ENCODE assay signal across 23 cellular contexts in the genomic region with DNA sequence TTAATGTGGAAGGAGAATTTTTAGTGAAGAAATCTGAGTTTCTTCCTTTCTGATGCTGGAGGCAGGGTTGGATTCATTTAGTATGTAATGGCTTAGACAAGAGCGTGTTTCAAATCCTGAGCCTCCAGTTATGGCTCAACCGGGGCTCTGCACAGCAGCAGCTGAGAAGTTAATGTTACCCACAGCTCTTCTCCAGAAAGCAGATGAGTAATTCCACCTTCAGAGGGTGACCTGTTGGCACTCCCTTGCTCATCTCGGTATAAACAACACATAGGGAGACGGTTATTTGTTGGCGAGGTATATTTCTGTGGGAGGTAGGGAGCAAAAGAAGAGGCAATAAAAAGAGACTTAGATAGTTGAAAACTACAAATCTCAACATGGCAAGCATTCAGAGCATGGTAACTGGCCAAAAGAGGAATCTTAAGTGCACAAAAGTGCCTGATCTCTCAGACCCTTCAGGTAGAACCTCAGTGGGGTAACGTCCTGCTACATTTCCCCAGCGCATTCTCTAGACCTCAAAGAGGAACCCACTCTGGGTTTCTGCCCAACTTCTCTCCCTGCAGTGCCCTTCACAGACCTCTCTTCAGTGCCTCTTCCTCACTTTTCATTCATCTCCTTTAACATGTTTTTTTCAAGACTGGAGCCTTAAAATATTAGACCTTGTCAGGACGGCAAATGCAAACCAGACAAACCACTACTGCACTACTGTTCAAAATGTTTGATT.
DNase-seq lines count a peak whose midpoint lies in the region; ATAC-seq and TF ChIP-seq lines count a peak whose summit lies in the region.
"Had no signal": no experiment of that assay in that cellular context is flagged by ENCODE, and none has a peak within 500 bp of the region (broad histone marks: within the 10 kb centered on the region; RNA-seq: fewer than 3 reads in every experiment).

No MANE protein-coding gene starts in this region.

- H3K9me3 ChIP-seq in DOHH2 (ENCODE audit: control insufficient read depth, insufficient read depth, low read length): no peaks in the 10 kb centered on the region
- no peaks in the 10 kb centered on the region for H3K9me3 ChIP-seq in transverse colon
- H3K9me3 ChIP-seq in right cardiac atrium (ENCODE audit: control insufficient read depth, low read length): no peaks in the 10 kb centered on the region
- H3K9me3 ChIP-seq: ascending aorta, spleen had no signal

- peaks cover 11% of the 10 kb centered on the region for H3K27me3 ChIP-seq in DOHH2 (ENCODE audit: control insufficient read depth, low read length)
- H3K27me3 ChIP-seq in transverse colon: no peaks in the 10 kb centered on the region
- no peaks in the 10 kb centered on the region for H3K27me3 ChIP-seq in right cardiac atrium (ENCODE audit: control insufficient read depth, insufficient read depth)
- H3K27me3 ChIP-seq: ascending aorta, spleen had no signal

- H3K27ac ChIP-seq in DOHH2 (ENCODE audit: low read depth, low read length): no peak overlapping the region
- no peak overlapping the region for H3K27ac ChIP-seq in transverse colon
- no peak overlapping the region for H3K27ac ChIP-seq in right cardiac atrium (ENCODE audit: low read length)
- H3K27ac ChIP-seq: ascending aorta, SK-N-MC, spleen had no signal

- no peak for TF ChIP-seq EP300 in transverse colon (IDR thresholded peaks at IDR 0.05; ENCODE audit: low read depth)

- TF ChIP-seq CTCF in DOHH2 (IDR thresholded peaks at IDR 0.05; ENCODE audit: low read depth, low read length, poor library complexity, severe bottlenecking): no peak
- TF ChIP-seq CTCF in transverse colon (IDR thresholded peaks at IDR 0.05): no peak

- H3K79me2 ChIP-seq in DOHH2 (ENCODE audit: control insufficient read depth, low read length): no peaks in the 10 kb centered on the region

- no peak for TF ChIP-seq POLR2A in transverse colon (IDR thresholded peaks at IDR 0.05)

- H3K9me2 ChIP-seq in DOHH2 (replicated peaks; ENCODE audit: control insufficient read depth, low read length): no peaks in the 10 kb centered on the region

- H3K4me2 ChIP-seq in DOHH2 (ENCODE audit: low read length): peak overlapping the region; percentile 0; the same call in 1 of the 2 replicates
- H3K4me2 ChIP-seq: GM23338 had no signal

- H3F3A ChIP-seq in DOHH2 (ENCODE audit: control insufficient read depth, insufficient read depth): no peaks in the 10 kb centered on the region

- H4K20me1 ChIP-seq in DOHH2 (ENCODE audit: control insufficient read depth, insufficient read depth, low read depth, low read length): no peaks in the 10 kb centered on the region

- H3K4me3 ChIP-seq in DOHH2 (ENCODE audit: low read length): no peak overlapping the region
- H3K4me3 ChIP-seq in transverse colon: no peak overlapping the region
- H3K4me3 ChIP-seq in right cardiac atrium (ENCODE audit: low read length): no peak overlapping the region
- H3K4me3 ChIP-seq: ascending aorta, GM23338, lung, SK-N-MC, spleen had no signal

- intact Hi-C loops in transverse colon (cut with DNase I; ENCODE audit: low total_unique reads): no loop called here
- intact Hi-C loops in right cardiac atrium (cut with DNase I): no loop called here

- no peaks in the 10 kb centered on the region for H3K36me3 ChIP-seq in DOHH2 (ENCODE audit: control insufficient read depth, low read length)
- H3K36me3 ChIP-seq in transverse colon: no peaks in the 10 kb centered on the region
- H3K36me3 ChIP-seq: ascending aorta, spleen had no signal

- WGBS in transverse colon (ENCODE audit: low coverage in 1 of 2), 2 donors: 18 to 54% methylated on average over 3 to 7 of the region's 8 CpGs
- 79% methylated on average over 8 of the region's 8 CpGs for WGBS in right cardiac atrium

- in situ Hi-C loops in transverse colon (cut with MboI; ENCODE audit: low pct_ligation_motif_present in 1 of 4, low pct_unique_long_range_greater_than_20kb in 1 of 4, low sequenced_read_pairs in 3 of 4): no loop called here

- H3K4me1 ChIP-seq in DOHH2 (ENCODE audit: control insufficient read depth, low read length) (peaks cover 13% of the 10 kb centered on the region), transverse colon (peaks cover 4 to 54% (median 23%) of the 10 kb centered on the region in 4 donors), right cardiac atrium (ENCODE audit: control insufficient read depth, insufficient read depth, low read length) (no peaks in the 10 kb centered on the region)
- H3K4me1 ChIP-seq: spleen had no signal

- DNase-seq in SKM-1 (lab: John Stamatoyannopoulos, UW; ENCODE audit: unreplicated experiment): peak; percentile 46
- no peak for DNase-seq in transverse colon
- no peak for DNase-seq in activated CD8-positive, alpha-beta memory T cell treated with anti-CD3 and anti-CD28 coated beads for 24 hours
- no peak for DNase-seq in right cardiac atrium
- DNase-seq: activated naive CD4-positive, alpha-beta T cell treated with anti-CD3 and anti-CD28 coated beads, Interleukin-2, amount 50 U/mL, for 16 hours; activated T-cell treated with anti-CD3 and anti-CD28 coated beads, Interleukin-2, amount 50 U/mL, for 48 hours; erythroblast; IMR-90; kidney; MV-4-11; NCI-H2029 treated with DMSO at 0.1 percent for 48 hours; RPMI8226; spleen; stimulated activated CD4-positive, alpha-beta T cell treated with anti-CD3 and anti-CD28 coated beads, Interleukin-4, amount 100 ng/mL, for 24 hours; T-helper 9 cell had no signal

- ATAC-seq in GM21447 (IDR thresholded peaks at IDR 0.05; ENCODE audit: unreplicated experiment) (peak; percentile 9), HG03045 (IDR thresholded peaks at IDR 0.05; ENCODE audit: unreplicated experiment) (peak; percentile 9), HG03196 (IDR thresholded peaks at IDR 0.05; ENCODE audit: unreplicated experiment) (no peak), right cardiac atrium (no peak)
- ATAC-seq: GM23338 had no signal

Comparison
In these comparisons a context has a peak if more than half of its experiments do, and no peak if none do; other contexts are left out.
1. ATAC-seq: peak in GM21447 (single experiment) and HG03045 (single experiment); none in HG03196 (single experiment) and right cardiac atrium (0 of 2).